In the genomic region with DNA sequence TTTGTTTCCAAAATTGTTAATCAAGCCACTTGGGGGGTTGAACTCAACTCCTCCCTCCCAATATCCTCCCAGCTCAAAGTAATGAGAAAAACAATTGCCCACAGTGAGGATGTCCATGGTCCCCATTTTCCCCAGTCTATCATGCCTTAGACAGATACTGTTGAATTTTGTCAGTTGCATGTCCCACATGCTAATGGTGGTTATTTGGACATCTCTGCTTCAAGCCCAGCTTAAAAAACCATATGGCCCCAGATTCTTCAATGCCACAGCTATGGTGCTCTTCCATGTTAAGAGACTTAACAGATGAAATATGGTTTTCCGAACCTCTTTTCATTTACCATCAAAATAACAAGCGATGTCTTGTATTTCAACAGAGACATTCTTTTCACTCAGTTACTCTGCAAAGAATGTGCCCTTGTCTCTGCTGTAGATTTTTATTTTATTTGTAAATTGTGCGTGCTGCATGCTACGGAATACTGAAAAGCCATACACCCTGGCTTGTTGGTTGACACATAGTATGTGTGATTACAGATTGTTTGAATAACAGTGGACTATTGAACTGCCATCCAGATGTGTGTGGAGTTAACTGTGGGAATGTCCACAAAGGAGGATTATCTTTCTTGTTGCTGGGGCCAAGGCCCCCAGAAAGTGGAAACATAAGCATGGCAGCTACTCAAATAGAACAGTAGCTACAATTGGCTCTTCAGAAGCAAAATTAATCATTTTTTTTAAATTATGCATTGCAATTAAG, we compare ENCODE assay signal across 20 cellular contexts.
"Had no signal": no experiment of that assay in that cellular context is flagged by ENCODE, and none has a peak within 500 bp of the region (broad histone marks: within the 10 kb centered on the region; RNA-seq: fewer than 3 reads in every experiment).

No MANE protein-coding gene starts in this region.

- H3K27me3 ChIP-seq: breast epithelium, heart right ventricle, stomach, suprapubic skin, transverse colon, uterus had no signal

- H3K36me3 ChIP-seq: breast epithelium, heart right ventricle, stomach, suprapubic skin, transverse colon, uterus had no signal

- ATAC-seq: activated T-cell treated with anti-CD3 and anti-CD28 coated beads, Interleukin-2, amount 50 U/mL, for 72 hours; heart right ventricle had no signal

- DNase-seq: activated B cell treated with CpG ODN at 0.5 μM for 24 hours; activated CD4-positive, alpha-beta memory T cell treated with anti-CD3 and anti-CD28 coated beads for 36 hours; activated CD4-positive, alpha-beta T cell treated with anti-CD3 and anti-CD28 coated beads for 48 hours; activated effector memory CD4-positive, alpha-beta T cell treated with Interleukin-2 at 50 U/mL for 16 hours; activated naive CD4-positive, alpha-beta T cell treated with anti-CD3 and anti-CD28 coated beads for 36 hours; activated naive CD8-positive, alpha-beta T cell treated with anti-CD3 and anti-CD28 coated beads, Interleukin-2, amount 10 ng/mL, durations not matched to agents 7 days and 5 days; activated T-cell treated with anti-CD3 and anti-CD28 coated beads, Interleukin-2, amount 50 U/mL, for 72 hours; amniotic stem cell; heart right ventricle; immature natural killer cell; stomach; T-helper 9 cell; transverse colon; uterus had no signal

- H3K4me1 ChIP-seq: breast epithelium, uterus had no signal

- H3K4me3 Mint-ChIP-seq: activated B cell treated with CpG ODN at 0.5 μM for 24 hours; activated CD4-positive, alpha-beta memory T cell treated with anti-CD3 and anti-CD28 coated beads for 36 hours; activated naive CD4-positive, alpha-beta T cell treated with anti-CD3 and anti-CD28 coated beads for 36 hours; activated naive CD8-positive, alpha-beta T cell treated with anti-CD3 and anti-CD28 coated beads, Interleukin-2, amount 10 ng/mL, durations not matched to agents 7 days and 5 days; activated T-cell treated with anti-CD3 and anti-CD28 coated beads, Interleukin-2, amount 50 U/mL, for 72 hours; central memory CD8-positive, alpha-beta T cell; immature natural killer cell; memory B cell had no signal

- H3K4me1 Mint-ChIP-seq: activated B cell treated with CpG ODN at 0.5 μM for 24 hours; activated naive CD8-positive, alpha-beta T cell treated with anti-CD3 and anti-CD28 coated beads, Interleukin-2, amount 10 ng/mL, durations not matched to agents 7 days and 5 days; central memory CD8-positive, alpha-beta T cell; memory B cell had no signal

- H3K27ac Mint-ChIP-seq: activated B cell treated with CpG ODN at 0.5 μM for 24 hours; activated CD4-positive, alpha-beta memory T cell treated with anti-CD3 and anti-CD28 coated beads for 36 hours; activated naive CD4-positive, alpha-beta T cell treated with anti-CD3 and anti-CD28 coated beads for 36 hours; activated naive CD8-positive, alpha-beta T cell treated with anti-CD3 and anti-CD28 coated beads, Interleukin-2, amount 10 ng/mL, durations not matched to agents 7 days and 5 days; activated T-cell treated with anti-CD3 and anti-CD28 coated beads, Interleukin-2, amount 50 U/mL, for 72 hours; immature natural killer cell; memory B cell had no signal

- H3K27ac ChIP-seq: breast epithelium, coronary artery, epithelial cell of prostate, heart right ventricle, stomach, suprapubic skin, transverse colon, uterus had no signal

- H3K9me3 ChIP-seq: breast epithelium, stomach, suprapubic skin, transverse colon, uterus had no signal

- H3K9me3 Mint-ChIP-seq: activated B cell treated with CpG ODN at 0.5 μM for 24 hours; activated CD4-positive, alpha-beta memory T cell treated with anti-CD3 and anti-CD28 coated beads for 36 hours; activated naive CD4-positive, alpha-beta T cell treated with anti-CD3 and anti-CD28 coated beads for 36 hours; activated naive CD8-positive, alpha-beta T cell treated with anti-CD3 and anti-CD28 coated beads, Interleukin-2, amount 10 ng/mL, durations not matched to agents 7 days and 5 days; activated T-cell treated with anti-CD3 and anti-CD28 coated beads, Interleukin-2, amount 50 U/mL, for 72 hours; central memory CD8-positive, alpha-beta T cell; immature natural killer cell; memory B cell had no signal

- H3K27me3 Mint-ChIP-seq: activated B cell treated with CpG ODN at 0.5 μM for 24 hours; activated CD4-positive, alpha-beta memory T cell treated with anti-CD3 and anti-CD28 coated beads for 36 hours; activated naive CD8-positive, alpha-beta T cell treated with anti-CD3 and anti-CD28 coated beads, Interleukin-2, amount 10 ng/mL, durations not matched to agents 7 days and 5 days; central memory CD8-positive, alpha-beta T cell; memory B cell had no signal

- H3K4me3 ChIP-seq: breast epithelium, coronary artery, heart right ventricle, stomach, suprapubic skin, transverse colon, uterus had no signal
